Comparison of ENCODE assay signal across 27 cellular contexts in the genomic region with DNA sequence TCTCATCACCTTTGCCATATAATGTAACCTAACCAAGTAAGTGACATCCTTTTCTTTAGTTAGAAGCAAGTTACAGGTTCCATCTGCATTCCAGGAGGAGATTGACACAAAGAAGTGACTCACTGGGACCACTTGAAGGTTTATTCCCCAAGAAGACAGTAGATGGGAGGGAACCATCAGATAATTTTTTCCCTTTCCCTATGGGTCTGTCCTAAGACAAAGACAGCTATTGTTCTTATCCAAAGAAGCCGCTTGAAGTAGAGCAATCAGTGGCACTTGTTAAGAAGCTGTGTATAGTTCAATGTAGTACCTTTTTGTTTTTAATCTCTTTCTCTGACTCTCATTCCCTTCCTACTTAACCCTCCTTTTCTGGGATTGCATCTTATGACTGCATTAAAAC.
"Had no signal": no experiment of that assay in that cellular context is flagged by ENCODE, and none has a peak within 500 bp of the region (broad histone marks: within the 10 kb centered on the region; RNA-seq: fewer than 3 reads in every experiment).

No MANE protein-coding gene starts in this region.

- H3K4me3 Mint-ChIP-seq: natural killer cell; stimulated activated memory B cell treated with anti-CD40 and anti-IgM and Interleukin-4, amounts not matched to agents 10 μg/mL and 1 μg/mL and 100 μg/mL, for 72 hours; type B pancreatic cell had no signal

- DNase-seq: dorsolateral prefrontal cortex; effector CD4-positive, alpha-beta T cell; glutamatergic neuron; heart right ventricle; hippocampal formation; left cardiac atrium; left lung; mesenchymal stem cell; natural killer cell; occipital lobe; ovary; posterior cingulate gyrus; psoas muscle; right cardiac atrium; sigmoid colon; spleen; stimulated activated CD4-positive, alpha-beta T cell treated with anti-CD3 and anti-CD28 coated beads, Interleukin-4, amount 100 ng/mL, for 4 hours; stimulated activated naive CD8-positive, alpha-beta T cell treated with anti-CD3 and anti-CD28 coated beads, Interleukin-15, Interleukin-2, amounts not matched to agents 100 U/mL and 50 U/mL, for 24 hours; substantia nigra; testis; tibial artery had no signal

- H3K27ac Mint-ChIP-seq: natural killer cell; stimulated activated memory B cell treated with anti-CD40 and anti-IgM and Interleukin-4, amounts not matched to agents 10 μg/mL and 1 μg/mL and 100 μg/mL, for 72 hours; type B pancreatic cell had no signal

- H3K36me3 ChIP-seq: esophagus muscularis mucosa, heart right ventricle, left lung, ovary, sigmoid colon, spleen, tibial artery had no signal

- H3K27ac ChIP-seq: dorsolateral prefrontal cortex, esophagus muscularis mucosa, foreskin keratinocyte, heart right ventricle, left lung, ovary, psoas muscle, sigmoid colon, spleen, testis, tibial artery had no signal

- H3K27me3 ChIP-seq: dorsolateral prefrontal cortex, esophagus muscularis mucosa, foreskin keratinocyte, heart right ventricle, left lung, ovary, sigmoid colon, spleen, testis, tibial artery had no signal

- H3K27me3 Mint-ChIP-seq: type B pancreatic cell had no signal

- H3K4me3 ChIP-seq: dorsolateral prefrontal cortex, esophagus muscularis mucosa, heart right ventricle, left lung, ovary, psoas muscle, sigmoid colon, spleen, testis, tibial artery had no signal

- H3K4me1 ChIP-seq: esophagus muscularis mucosa, heart right ventricle, left lung, psoas muscle, sigmoid colon, spleen, testis, tibial artery had no signal

- H3K4me1 Mint-ChIP-seq: natural killer cell; stimulated activated memory B cell treated with anti-CD40 and anti-IgM and Interleukin-4, amounts not matched to agents 10 μg/mL and 1 μg/mL and 100 μg/mL, for 72 hours had no signal

- H3K9me3 ChIP-seq: ovary, sigmoid colon, testis had no signal

- FAIRE-seq: colon, islet of Langerhans had no signal

- H3K36me3 Mint-ChIP-seq: natural killer cell had no signal
